In genomic region chr5:133051547-133052316, GRCh38 we compare ENCODE assay signal across 8 cellular contexts. TPM values are rescaled to one million over a fixed set of nuclear protein-coding genes. Genes with fewer than 3 reads are reported as not detected.
DNase-seq lines count a peak whose midpoint lies in the region; ATAC-seq and TF ChIP-seq lines count a peak whose summit lies in the region.

Gene HSPA4 (plus strand): TSS chr5:133052013. CDS start chr5:133052251, 238 bp downstream.

- H3K27ac ChIP-seq in C4-2B (peak within 1 kb of the TSS; percentile 97), left lung (peak within 1 kb of the TSS; percentile 97 to 100)

- no peaks in the 10 kb centered on the region for H3K9me3 ChIP-seq in left lung

- H3K36me3 ChIP-seq in left lung: no peaks in the 10 kb centered on the region

- no peak for TF ChIP-seq CTCF in C4-2B (conservative IDR thresholded peaks at IDR 0.05)
- TF ChIP-seq CTCF in left lung (IDR thresholded peaks at IDR 0.05): no peak

- intact Hi-C loops in left lung (cut with DNase I): no loop called here

- H3K4me3 ChIP-seq in left lung: peak within 1 kb of the TSS; percentile 87 to 94

- ATAC-seq in GM19395 (IDR thresholded peaks at IDR 0.05; ENCODE audit: unreplicated experiment) (peak; percentile 80), HG03565 (IDR thresholded peaks at IDR 0.05; ENCODE audit: unreplicated experiment) (peak; percentile 83), left lung (peak; percentile 88)

- no peaks in the 10 kb centered on the region for H3K27me3 ChIP-seq in left lung

- peaks cover 24 to 47% of the 10 kb centered on the region in 2 donors for H3K4me1 ChIP-seq in left lung

- peak; percentile 96 for DNase-seq in NCI-H774 (lab: John Stamatoyannopoulos, UW)
- DNase-seq in activated CD4-positive, alpha-beta T cell treated with anti-CD3 and anti-CD28 coated beads, Interleukin-2, amount 50 U/mL, for 4 hours: peak; percentile 96 to 97
- peak; percentile 99 for DNase-seq in dermis blood vessel endothelial cell
- peak; percentile 97 to 98 for DNase-seq in left lung
- peak; percentile 92 to 96 for DNase-seq in stimulated activated CD4-positive, alpha-beta T cell treated with anti-CD3 and anti-CD28 coated beads, Interleukin-2, amount 100 ng/mL, for 48 hours

RNA-seq across cellular contexts. Expression of gene HSPA4, which starts in this region (rescaled TPM):
- total RNA-seq in dermis blood vessel endothelial cell (123 and 190 TPM in 2 replicates), left lung (10 to 100 TPM; 85.5 to 90.7 TPM)

Comparison
In these comparisons a context has a peak if more than half of its experiments do, and no peak if none do; other contexts are left out.
1. Peak in every context shown above with its lines: DNase-seq, ATAC-seq, H3K4me3 ChIP-seq and H3K27ac ChIP-seq.